1 cellular context compared by ENCODE assay signal in genomic region chr1:229048221-229048620, GRCh38.
TF ChIP-seq lines count a peak whose summit lies in the region.

No MANE protein-coding gene starts in this region.

TF ChIP-seq in H1, 55 proteins besides CTCF, POLR2A, EP300 and RAD21 (continued from another document):
- no peak for TF ChIP-seq CHD7 (IDR thresholded peaks at IDR 0.05; ENCODE audit: insufficient replicate concordance, low read length)
- no peak for TF ChIP-seq BRCA1 (IDR thresholded peaks at IDR 0.05; ENCODE audit: low read depth, low read length)
